24 cellular contexts compared by ENCODE assay signal in genomic region chr2:156215656-156216055, GRCh38.
DNase-seq lines count a peak whose midpoint lies in the region; FAIRE-seq and TF ChIP-seq lines count a peak whose summit lies in the region.
"Had no signal": no experiment of that assay in that cellular context is flagged by ENCODE, and none has a peak within 500 bp of the region (broad histone marks: within the 10 kb centered on the region; RNA-seq: fewer than 3 reads in every experiment).

No MANE protein-coding gene starts in this region.

- H3K9me3 Mint-ChIP-seq in mesothelial cell of epicardium, result peaks cover 23% of the 10 kb centered on the region

- TF ChIP-seq CTCF in LNCaP clone FGC (IDR thresholded peaks at IDR 0.05; ENCODE audit: control insufficient read depth, extremely low read depth, insufficient read depth), result peak; percentile 26; the same call in 1 of the 2 replicates
- peak; percentile 29 for TF ChIP-seq CTCF in bronchial epithelial cell (IDR thresholded peaks at IDR 0.05; ENCODE audit: insufficient read depth, low read length, severe bottlenecking)
- TF ChIP-seq CTCF in mesothelial cell of epicardium (IDR thresholded peaks at IDR 0.05; ENCODE audit: unreplicated experiment), result no peak

- peaks cover 7% of the 10 kb centered on the region for H3K4me1 Mint-ChIP-seq in mesothelial cell of epicardium

- FAIRE-seq in bronchial epithelial cell (lab: Jason Lieb, UNC), result peak; percentile 62
- FAIRE-seq: A549, D721Med, GM19239, H54 had no signal

- no peak overlapping the region for H3K4me3 ChIP-seq in LNCaP clone FGC (ENCODE audit: low read depth, low read length)
- no peak overlapping the region for H3K4me3 ChIP-seq in bronchial epithelial cell (ENCODE audit: low read depth, low read length)
- H3K4me3 ChIP-seq: A549; BLaER1 treated with 17β-estradiol and CSF1 and Interleukin-3, amounts not matched to agents 10 nM and 100 nM had no signal

- no peak for DNase-seq in LNCaP clone FGC (ENCODE audit: low read depth)
- peak; percentile 12 for DNase-seq in RKO (ENCODE audit: low spot score)
- peak; percentile 18 for DNase-seq in bronchial epithelial cell (ENCODE audit: low read depth)
- no peak for DNase-seq in mesothelial cell of epicardium (ENCODE audit: low spot score in 2 of 2, unreplicated experiment in 2 of 2)
- DNase-seq in central memory CD4-positive, alpha-beta T cell, result no peak
- DNase-seq in NCI-H510A (lab: John Stamatoyannopoulos, UW), result no peak
- no peak for DNase-seq in T1000 (lab: John Stamatoyannopoulos, UW)
- DNase-seq: AML-193; CD4-positive, alpha-beta T cell; NCI-H1092; NCI-H1417 treated with DMSO at 0.1 percent for 48 hours; NCI-H187 treated with DMSO at 0.1 percent for 48 hours; NCI-H2107; NCI-H446; NCI-H526; NCI-H82; NK-92 treated with Interleukin-12 subunit alpha and Interleukin-12 subunit beta, amount 100 ng/mL, for 24 hours; SHP77 treated with DMSO at 0.1 percent for 48 hours; SK-N-SH had no signal

- no peaks in the 10 kb centered on the region for H3K27me3 Mint-ChIP-seq in mesothelial cell of epicardium (ENCODE audit: low read depth)

- H3K36me3 ChIP-seq in bronchial epithelial cell (ENCODE audit: control insufficient read depth, insufficient read depth, low read length), result no peaks in the 10 kb centered on the region
- H3K36me3 ChIP-seq: BLaER1 treated with 17β-estradiol and CSF1 and Interleukin-3, amounts not matched to agents 10 nM and 100 nM had no signal

- H3K27me3 ChIP-seq in bronchial epithelial cell (ENCODE audit: control insufficient read depth, insufficient read depth, low read length), result no peaks in the 10 kb centered on the region
- H3K27me3 ChIP-seq: BLaER1 treated with 17β-estradiol and CSF1 and Interleukin-3, amounts not matched to agents 10 nM and 100 nM had no signal

- peak overlapping the region; percentile 47 for H3K27ac Mint-ChIP-seq in mesothelial cell of epicardium
- H3K27ac Mint-ChIP-seq: CD4-positive, alpha-beta T cell had no signal

- H3K36me3 Mint-ChIP-seq in mesothelial cell of epicardium, result peaks cover 19% of the 10 kb centered on the region

- no peak overlapping the region for H3K4me3 Mint-ChIP-seq in mesothelial cell of epicardium
- H3K4me3 Mint-ChIP-seq: CD4-positive, alpha-beta T cell had no signal

Comparison
In these comparisons a context has a peak if more than half of its experiments do, and no peak if none do; other contexts are left out.
1. DNase-seq: peak in RKO (single experiment) and bronchial epithelial cell (single experiment); none in LNCaP clone FGC (single experiment), mesothelial cell of epicardium (0 of 2), central memory CD4-positive, alpha-beta T cell (single experiment), NCI-H510A (single experiment) and T1000 (single experiment).